15 cellular contexts compared by ENCODE assay signal in the genomic region with DNA sequence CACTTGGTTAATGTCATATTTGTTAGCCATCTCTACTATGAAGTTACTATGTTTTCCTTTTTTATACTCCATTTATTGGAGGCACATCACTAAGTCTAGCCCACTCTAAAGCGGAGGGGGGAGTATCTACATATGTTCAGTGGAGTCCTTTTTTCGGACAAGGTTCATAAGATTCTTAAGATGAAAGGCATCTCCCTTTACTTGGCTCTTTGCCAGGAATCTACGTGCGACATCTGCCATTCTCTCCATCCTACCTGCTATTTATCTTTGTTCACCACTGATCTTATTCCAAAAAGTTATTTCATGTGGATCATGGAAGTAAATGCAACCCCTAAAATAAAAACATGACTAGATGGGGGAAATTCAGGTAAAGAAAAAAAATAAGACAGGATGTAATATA.
DNase-seq lines count a peak whose midpoint lies in the region; ATAC-seq, FAIRE-seq and TF ChIP-seq lines count a peak whose summit lies in the region.
"Had no signal": no experiment of that assay in that cellular context is flagged by ENCODE, and none has a peak within 500 bp of the region (broad histone marks: within the 10 kb centered on the region; RNA-seq: fewer than 3 reads in every experiment).

No MANE protein-coding gene starts in this region.

- H3K27me3 Mint-ChIP-seq in GM23338 (ENCODE audit: insufficient read depth, low read depth, poor library complexity) = peaks cover 5% of the 10 kb centered on the region

- H3K36me3 ChIP-seq in GM23338 (ENCODE audit: insufficient read depth) = no peaks in the 10 kb centered on the region
- H3K36me3 ChIP-seq in K562 (ENCODE audit: control insufficient read depth, insufficient read depth, low read length) = peaks cover 13% of the 10 kb centered on the region; the same call in 1 of the 3 replicates
- H3K36me3 ChIP-seq in HAP-1 (replicated peaks) = no peaks in the 10 kb centered on the region

- peak overlapping the region in 1 of 2 experiments; percentile 34; a peak in 1 of 4 replicates for H3K9ac ChIP-seq in K562 (ENCODE audit: insufficient read depth in 1 of 2, low read depth in 2 of 2, low read length in 2 of 2)
- H3K9ac ChIP-seq: BLaER1 treated with 17β-estradiol and CSF1 and Interleukin-3, amounts not matched to agents 10 nM and 100 nM had no signal

- H3K27ac ChIP-seq in GM23338 (ENCODE audit: low read depth) (peak overlapping the region; percentile 72), K562 (ENCODE audit: extremely low read depth, low read depth, low read length) (no peak overlapping the region)
- H3K27ac ChIP-seq: BLaER1 treated with 17β-estradiol and CSF1 and Interleukin-3, amounts not matched to agents 10 nM and 100 nM had no signal

- H3K9me3 Mint-ChIP-seq in GM23338 = no peaks in the 10 kb centered on the region

- POLR2A ChIA-PET in K562 (lab: Yijun Ruan, JAX) = interaction anchor here (1.2 kb wide), 1 partner anchor 10 kb away, joined by 3 read pairs; no protein-coding TSS in a partner anchor

- intact Hi-C loops in K562 (cut with micrococcal nuclease) = no loop called here

- no peak overlapping the region for H3K4me3 Mint-ChIP-seq in GM23338

- H3K4me1 Mint-ChIP-seq in GM23338 = peaks cover 30% of the 10 kb centered on the region

- no peak overlapping the region; the same call in 1 of the 2 replicates for H3K27ac Mint-ChIP-seq in GM23338

- H4K20me1 ChIP-seq in GM23338 (replicated peaks; ENCODE audit: insufficient read depth) = no peaks in the 10 kb centered on the region
- no peaks in the 10 kb centered on the region for H4K20me1 ChIP-seq in K562 (replicated peaks; ENCODE audit: control insufficient read depth, insufficient read depth, low read length)

- peak overlapping the region; percentile 68 for H3K4me2 ChIP-seq in GM23338
- H3K4me2 ChIP-seq in K562 (ENCODE audit: insufficient read depth, low read length) = peak overlapping the region; percentile 37
- H3K4me2 ChIP-seq: BLaER1 treated with 17β-estradiol and CSF1 and Interleukin-3, amounts not matched to agents 10 nM and 100 nM had no signal

- H3K9me3 ChIP-seq in K562 (replicated peaks; ENCODE audit: control insufficient read depth, insufficient read depth, low read depth, low read length) (no peaks in the 10 kb centered on the region), HAP-1 (no peaks in the 10 kb centered on the region)
- H3K9me3 ChIP-seq: BLaER1 treated with 17β-estradiol and CSF1 and Interleukin-3, amounts not matched to agents 10 nM and 100 nM; MG63 had no signal

- TF ChIP-seq CTCF in GM23338 (conservative IDR thresholded peaks at IDR 0.05; ENCODE audit: low read depth in 2 of 2) (no peak), K562 (IDR thresholded peaks at IDR 0.05 in 2 of 3, conservative IDR thresholded peaks at IDR 0.05 in 1 of 3; ENCODE audit: insufficient read depth in 2 of 3, low read depth in 1 of 3, low read length in 3 of 3) (no peak)

- WGBS in K562 (ENCODE audit: insufficient coverage, low coverage, missing lambda C conversion rate) = 42% methylated on average over 4 of the region's 4 CpGs

- in situ Hi-C loops in K562 (cut with MboI) (no loop called here), HAP-1 (cut with MboI; ENCODE audit: low sequenced_read_pairs) (no loop called here)

- no peaks in the 10 kb centered on the region for H3K79me2 ChIP-seq in GM23338 (replicated peaks; ENCODE audit: insufficient read depth)
- no peaks in the 10 kb centered on the region for H3K79me2 ChIP-seq in K562 (ENCODE audit: control insufficient read depth, insufficient read depth, low read length)

- TF ChIP-seq POLR2A in K562 (conservative IDR thresholded peaks at IDR 0.05) = no peak

- no peak for TF ChIP-seq EP300 in K562 (IDR thresholded peaks at IDR 0.05; ENCODE audit: low read length)

- no peak overlapping the region for H2AFZ ChIP-seq in GM23338
- no peak overlapping the region for H2AFZ ChIP-seq in K562 (ENCODE audit: low read depth, low read length)

- peaks cover 3% of the 10 kb centered on the region; the same call in 1 of the 3 replicates for H3K36me3 Mint-ChIP-seq in GM23338 (ENCODE audit: low read depth)

- TF ChIP-seq RAD21 in K562 (CRISPR knock-in tag; conservative IDR thresholded peaks at IDR 0.05 in 1 of 2, IDR thresholded peaks at IDR 0.05 in 1 of 2) = no peak

- no peak for FAIRE-seq in K562 (lab: Jason Lieb, UNC)
- FAIRE-seq: HTR-8/SVneo had no signal

- peak overlapping the region; percentile 27; the same call in 1 of the 2 replicates for H3K4me3 ChIP-seq in GM23338
- no peak overlapping the region for H3K4me3 ChIP-seq in K562
- H3K4me3 ChIP-seq in HAP-1 = no peak overlapping the region
- H3K4me3 ChIP-seq: BLaER1 treated with 17β-estradiol and CSF1 and Interleukin-3, amounts not matched to agents 10 nM and 100 nM; MG63 had no signal

- DNase-seq in NCI-H1417 (lab: John Stamatoyannopoulos, UW) = peak; percentile 0 to 42 (median 13)
- no peak for DNase-seq in NCI-H1417 treated with DMSO at 0.1 percent for 48 hours (lab: John Stamatoyannopoulos, UW)
- no peak for DNase-seq in GM23338 (ENCODE audit: low spot score)
- peak; percentile 53 for DNase-seq in NCI-H524 treated with DMSO at 0.1 percent for 48 hours (lab: John Stamatoyannopoulos, UW)
- peak in 3 of 4 experiments; percentile 20 to 26 (median 22) for DNase-seq in K562 (ENCODE audit: extremely low read depth in 1 of 4, low spot score in 3 of 4)
- DNase-seq in activated CD4-positive, CD25-positive, alpha-beta regulatory T cell (lab: John Stamatoyannopoulos, UW) = no peak
- DNase-seq in DMS79 treated with DMSO at 0.1 percent for 48 hours (lab: John Stamatoyannopoulos, UW) = no peak
- no peak for DNase-seq in HAP-1 (ENCODE audit: low spot score in 2 of 2)
- DNase-seq: EL; MG63; NCI-H2029; NCI-H345; NK-92 treated with Interleukin-12 subunit alpha and Interleukin-12 subunit beta, amount 100 ng/mL, for 24 hours had no signal

- CTCF ChIA-PET in K562 (lab: Yijun Ruan, JAX; ENCODE audit: low intra/inter-chr PET ratio) = interaction anchor here (0.5 kb wide), 1 partner anchor 104 kb away, joined by 4 read pairs; no protein-coding TSS in a partner anchor

- H3K4me1 ChIP-seq in GM23338 (ENCODE audit: insufficient read depth) = peaks cover 33% of the 10 kb centered on the region
- peaks cover 0 to 16% of the 10 kb centered on the region in 2 experiments; a peak in 3 of 5 replicates for H3K4me1 ChIP-seq in K562 (replicated peaks in 1 of 2; ENCODE audit: control insufficient read depth in 2 of 2, insufficient read depth in 2 of 2, low read length in 2 of 2)
- H3K4me1 ChIP-seq in HAP-1 = peaks cover 13% of the 10 kb centered on the region

- ATAC-seq in GM23338 (no peak), K562 (no peak)

- no TSS peak for BruUV-seq in K562 (replicated peaks; lab: Mats Ljungman, UMichigan)

- peaks cover 16% of the 10 kb centered on the region for H3F3A ChIP-seq in GM23338 (replicated peaks; ENCODE audit: low read depth)

- no peaks in the 10 kb centered on the region for H3K9me1 ChIP-seq in K562 (ENCODE audit: control insufficient read depth, insufficient read depth, low read length)

- H3K9me2 ChIP-seq in GM23338 (ENCODE audit: insufficient read depth) = no peaks in the 10 kb centered on the region

- no peaks in the 10 kb centered on the region for H3K27me3 ChIP-seq in GM23338 (ENCODE audit: insufficient read depth)
- no peaks in the 10 kb centered on the region for H3K27me3 ChIP-seq in K562 (ENCODE audit: control insufficient read depth in 2 of 2, insufficient read depth in 2 of 2, low read length in 2 of 2)
- H3K27me3 ChIP-seq in HAP-1 (ENCODE audit: low read depth) = no peaks in the 10 kb centered on the region
- H3K27me3 ChIP-seq: BLaER1 treated with 17β-estradiol and CSF1 and Interleukin-3, amounts not matched to agents 10 nM and 100 nM; MG63 had no signal

TF ChIP-seq in GM23338, 12 proteins besides CTCF, POLR2A, EP300 and RAD21 (continues in another document):
- TF ChIP-seq ZNF114 (CRISPR knock-in tag; IDR thresholded peaks at IDR 0.05) = no peak
- TF ChIP-seq EZH2phosphoT487 (IDR thresholded peaks at IDR 0.05; ENCODE audit: unreplicated experiment) = no peak
- TF ChIP-seq, protein P1, sequence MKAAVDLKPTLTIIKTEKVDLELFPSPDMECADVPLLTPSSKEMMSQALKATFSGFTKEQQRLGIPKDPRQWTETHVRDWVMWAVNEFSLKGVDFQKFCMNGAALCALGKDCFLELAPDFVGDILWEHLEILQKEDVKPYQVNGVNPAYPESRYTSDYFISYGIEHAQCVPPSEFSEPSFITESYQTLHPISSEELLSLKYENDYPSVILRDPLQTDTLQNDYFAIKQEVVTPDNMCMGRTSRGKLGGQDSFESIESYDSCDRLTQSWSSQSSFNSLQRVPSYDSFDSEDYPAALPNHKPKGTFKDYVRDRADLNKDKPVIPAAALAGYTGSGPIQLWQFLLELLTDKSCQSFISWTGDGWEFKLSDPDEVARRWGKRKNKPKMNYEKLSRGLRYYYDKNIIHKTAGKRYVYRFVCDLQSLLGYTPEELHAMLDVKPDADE (IDR thresholded peaks at IDR 0.05) = no peak

TF ChIP-seq in K562, 482 proteins besides CTCF, POLR2A, EP300 and RAD21 (continues in another document):
- no peak for TF ChIP-seq GTF2A2 (tag; IDR thresholded peaks at IDR 0.05)
- TF ChIP-seq E2F6 (IDR thresholded peaks at IDR 0.05; ENCODE audit: borderline replicate concordance in 1 of 2, extremely low read depth in 1 of 2, insufficient read depth in 1 of 2, insufficient read length in 1 of 2, low read depth in 1 of 2, low read length in 1 of 2, poor library complexity in 1 of 2, severe bottlenecking in 1 of 2) = no peak
- no peak for TF ChIP-seq DMBX1 (CRISPR knock-in tag; IDR thresholded peaks at IDR 0.05; ENCODE audit: borderline replicate concordance)
- TF ChIP-seq STAT5B (CRISPR knock-in tag; IDR thresholded peaks at IDR 0.05) = no peak
- peak; percentile 91 for TF ChIP-seq NFIX (CRISPR knock-in tag; IDR thresholded peaks at IDR 0.05; ENCODE audit: low read depth)
- peak; percentile 99 for TF ChIP-seq NFIC (IDR thresholded peaks at IDR 0.05)
- TF ChIP-seq ZNF175 (CRISPR knock-in tag; IDR thresholded peaks at IDR 0.05; ENCODE audit: low read depth) = no peak
- no peak for TF ChIP-seq RBM17 (IDR thresholded peaks at IDR 0.05; ENCODE audit: borderline replicate concordance, low read depth, low read length)
- TF ChIP-seq SREBF1 (IDR thresholded peaks at IDR 0.05; ENCODE audit: borderline replicate concordance, low read depth, low read length) = no peak

Comparison
In these comparisons a context has a peak if more than half of its experiments do, and no peak if none do; other contexts are left out.
1. DNase-seq: peak in NCI-H1417 (3 of 3), NCI-H524 treated with DMSO at 0.1 percent for 48 hours (single experiment) and K562 (3 of 4); none in NCI-H1417 treated with DMSO at 0.1 percent for 48 hours (single experiment), GM23338 (single experiment), activated CD4-positive, CD25-positive, alpha-beta regulatory T cell (0 of 4), DMS79 treated with DMSO at 0.1 percent for 48 hours (single experiment) and HAP-1 (0 of 2).